ENCODE assay signal across 11 cellular contexts in the genomic region with DNA sequence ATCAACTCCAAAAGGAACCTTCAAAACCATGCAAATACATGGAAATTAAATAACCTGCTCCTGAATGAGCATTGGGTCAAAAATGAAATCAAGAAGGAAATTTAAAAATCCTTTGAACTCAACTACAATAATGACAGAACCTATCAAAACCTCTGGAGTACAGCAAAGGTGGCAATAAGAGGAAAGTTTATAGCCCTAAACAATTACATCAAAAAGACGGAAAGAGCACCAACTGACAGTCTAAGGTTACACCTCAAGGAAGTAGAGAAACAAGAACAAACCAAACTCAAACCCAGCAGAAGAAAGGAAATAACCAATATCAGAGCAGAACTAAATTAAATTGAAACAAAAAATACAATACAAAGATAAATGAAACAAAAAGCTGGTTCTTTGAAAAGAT. TPM values are rescaled to one million over a fixed set of nuclear protein-coding genes. Genes with fewer than 3 reads are reported as not detected.
"Had no signal": no experiment of that assay in that cellular context is flagged by ENCODE, and none has a peak within 500 bp of the region (broad histone marks: within the 10 kb centered on the region; RNA-seq: fewer than 3 reads in every experiment).

No MANE protein-coding gene starts in this region.

RNA-seq across cellular contexts. Expression of a gene that starts 39.0 kb away (rescaled TPM):
- total RNA-seq: stomach, subcutaneous adipose tissue, suprapubic skin, temporal lobe, thoracic aorta, tibial nerve, upper lobe of left lung, upper lobe of right lung, ureter, urinary bladder, vagina had no signal
- polyA plus RNA-seq: stomach, urinary bladder had no signal
